In the genomic region with DNA sequence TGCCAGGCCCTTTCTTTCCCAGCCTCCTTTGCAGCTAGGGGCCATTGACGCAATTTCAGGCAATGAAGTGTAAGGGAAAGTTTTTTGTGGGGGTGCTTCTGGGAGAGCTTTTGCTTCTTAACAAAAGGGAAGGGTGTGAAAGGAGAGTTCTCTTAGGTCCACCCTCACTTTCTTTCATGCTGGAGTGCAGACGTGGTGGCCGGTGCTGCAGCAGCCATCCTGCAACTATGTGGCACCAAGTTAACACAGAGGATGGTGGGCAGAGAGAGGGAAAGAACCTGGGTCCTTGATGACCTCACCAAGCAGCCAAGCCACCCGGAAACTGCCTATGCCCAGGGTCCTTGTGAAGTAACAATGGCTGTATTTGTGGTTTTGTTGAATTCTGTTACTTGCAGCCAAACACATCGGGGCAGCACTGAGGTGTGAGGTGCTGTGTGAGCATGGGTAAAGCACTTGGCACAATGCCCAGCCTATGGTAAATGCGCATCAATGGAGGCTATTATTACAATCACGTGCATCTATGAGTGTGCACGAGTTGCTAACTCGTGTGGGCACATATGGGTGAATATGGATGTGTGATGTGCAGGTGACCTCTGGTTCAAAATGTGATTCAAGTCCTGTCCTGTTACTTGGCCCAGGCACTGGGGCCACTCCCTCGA, we compare ENCODE assay signal across 21 cellular contexts.
DNase-seq lines count a peak whose midpoint lies in the region; ATAC-seq and TF ChIP-seq lines count a peak whose summit lies in the region.
"Had no signal": no experiment of that assay in that cellular context is flagged by ENCODE, and none has a peak within 500 bp of the region (broad histone marks: within the 10 kb centered on the region; RNA-seq: fewer than 3 reads in every experiment).

No MANE protein-coding gene starts in this region.

- no peaks in the 10 kb centered on the region for H3K4me1 Mint-ChIP-seq in natural killer cell
- H3K4me1 Mint-ChIP-seq in natural killer cell treated with Interleukin-12 subunit alpha and Interleukin-12 subunit beta and Interleukin-15 and Interleukin-18, amount 100 ng/mL, for 72 hours (ENCODE audit: low read depth in 2 of 2), result no peaks in the 10 kb centered on the region
- H3K4me1 Mint-ChIP-seq in mesothelial cell of epicardium, result peaks cover 40% of the 10 kb centered on the region
- H3K4me1 Mint-ChIP-seq: IgD-negative memory B cell had no signal

- ATAC-seq in natural killer cell (no peak), HG02798 (IDR thresholded peaks at IDR 0.05; ENCODE audit: poor library complexity, unreplicated experiment) (no peak)
- ATAC-seq in natural killer cell treated with Interleukin-12 subunit alpha and Interleukin-12 subunit beta and Interleukin-15 and Interleukin-18, amount 100 ng/mL, for 72 hours, result no peak
- ATAC-seq: gastrocnemius medialis, SK-N-SH treated with all-trans-retinoic acid at 6 μM for 48 hours had no signal

- H3K4me3 Mint-ChIP-seq in natural killer cell (no peak overlapping the region), mesothelial cell of epicardium (no peak overlapping the region)
- no peak overlapping the region for H3K4me3 Mint-ChIP-seq in natural killer cell treated with Interleukin-12 subunit alpha and Interleukin-12 subunit beta and Interleukin-15 and Interleukin-18, amount 100 ng/mL, for 72 hours
- H3K4me3 Mint-ChIP-seq: activated naive CD8-positive, alpha-beta T cell had no signal

- TF ChIP-seq CTCF in natural killer cell (IDR thresholded peaks at IDR 0.05) (peak; percentile 1), VCaP (conservative IDR thresholded peaks at IDR 0.05) (no peak), mesothelial cell of epicardium (IDR thresholded peaks at IDR 0.05; ENCODE audit: unreplicated experiment) (peak; percentile 22)

- H3K9me3 Mint-ChIP-seq in natural killer cell (no peaks in the 10 kb centered on the region), mesothelial cell of epicardium (no peaks in the 10 kb centered on the region)
- H3K9me3 Mint-ChIP-seq in natural killer cell treated with Interleukin-12 subunit alpha and Interleukin-12 subunit beta and Interleukin-15 and Interleukin-18, amount 100 ng/mL, for 72 hours, result no peaks in the 10 kb centered on the region
- H3K9me3 Mint-ChIP-seq: activated T-helper 2 cell treated with anti-CD3 and anti-CD28 coated beads, Interferon-gamma antibody, Interleukin-2, Interleukin-4, amounts not matched to agents 10 μg/mL and 5 μg/mL and 100 μg/mL, durations not matched to agents 14 hours and 24 hours and 36 hours; IgD-negative memory B cell had no signal

- H3K27ac ChIP-seq in VCaP, result peak overlapping the region; percentile 80; the same call in 1 of the 2 replicates
- H3K27ac ChIP-seq: tibial nerve had no signal

- DNase-seq in natural killer cell, result no peak
- no peak for DNase-seq in natural killer cell treated with Interleukin-12 subunit alpha and Interleukin-12 subunit beta and Interleukin-15 and Interleukin-18, amount 100 ng/mL, for 72 hours (ENCODE audit: low spot score)
- no peak for DNase-seq in mesothelial cell of epicardium (ENCODE audit: low spot score in 2 of 2, unreplicated experiment in 2 of 2)
- no peak for DNase-seq in GM19238 (ENCODE audit: insufficient read length, low spot score)
- DNase-seq in NCI-H1092 treated with DMSO at 0.1 percent for 48 hours (lab: John Stamatoyannopoulos, UW), result no peak
- DNase-seq in middle frontal gyrus (ENCODE audit: extremely low spot score, low spot score), result no peak
- DNase-seq: BE2C, cerebellar nuclear complex, esophagus squamous epithelium, gastrocnemius medialis, GOT3, islet precursor cell, MV-4-11, NCI-H510A had no signal

- intact Hi-C loops in natural killer cell (cut with micrococcal nuclease), result loop anchor here (1.0 kb wide), 2 partner anchors 120 to 150 kb away; no protein-coding TSS in a partner anchor

- H3K27me3 Mint-ChIP-seq in natural killer cell (ENCODE audit: low read depth in 2 of 2) (no peaks in the 10 kb centered on the region), mesothelial cell of epicardium (ENCODE audit: low read depth) (peaks cover 2% of the 10 kb centered on the region)
- H3K27me3 Mint-ChIP-seq in natural killer cell treated with Interleukin-12 subunit alpha and Interleukin-12 subunit beta and Interleukin-15 and Interleukin-18, amount 100 ng/mL, for 72 hours, result peaks cover 0 to 2% of the 10 kb centered on the region in 2 donors
- H3K27me3 Mint-ChIP-seq: activated naive CD8-positive, alpha-beta T cell had no signal

- H3K36me3 Mint-ChIP-seq in natural killer cell (no peaks in the 10 kb centered on the region), mesothelial cell of epicardium (no peaks in the 10 kb centered on the region)
- no peaks in the 10 kb centered on the region for H3K36me3 Mint-ChIP-seq in natural killer cell treated with Interleukin-12 subunit alpha and Interleukin-12 subunit beta and Interleukin-15 and Interleukin-18, amount 100 ng/mL, for 72 hours
- H3K36me3 Mint-ChIP-seq: activated naive CD8-positive, alpha-beta T cell; IgD-negative memory B cell had no signal

- H3K27ac Mint-ChIP-seq in natural killer cell (no peak overlapping the region), mesothelial cell of epicardium (no peak overlapping the region)
- H3K27ac Mint-ChIP-seq in natural killer cell treated with Interleukin-12 subunit alpha and Interleukin-12 subunit beta and Interleukin-15 and Interleukin-18, amount 100 ng/mL, for 72 hours, result no peak overlapping the region
- H3K27ac Mint-ChIP-seq: activated naive CD8-positive, alpha-beta T cell; activated T-helper 2 cell treated with anti-CD3 and anti-CD28 coated beads, Interferon-gamma antibody, Interleukin-2, Interleukin-4, amounts not matched to agents 10 μg/mL and 5 μg/mL and 100 μg/mL, durations not matched to agents 14 hours and 24 hours and 36 hours; IgD-negative memory B cell had no signal
